19 cellular contexts compared by ENCODE assay signal in the genomic region with DNA sequence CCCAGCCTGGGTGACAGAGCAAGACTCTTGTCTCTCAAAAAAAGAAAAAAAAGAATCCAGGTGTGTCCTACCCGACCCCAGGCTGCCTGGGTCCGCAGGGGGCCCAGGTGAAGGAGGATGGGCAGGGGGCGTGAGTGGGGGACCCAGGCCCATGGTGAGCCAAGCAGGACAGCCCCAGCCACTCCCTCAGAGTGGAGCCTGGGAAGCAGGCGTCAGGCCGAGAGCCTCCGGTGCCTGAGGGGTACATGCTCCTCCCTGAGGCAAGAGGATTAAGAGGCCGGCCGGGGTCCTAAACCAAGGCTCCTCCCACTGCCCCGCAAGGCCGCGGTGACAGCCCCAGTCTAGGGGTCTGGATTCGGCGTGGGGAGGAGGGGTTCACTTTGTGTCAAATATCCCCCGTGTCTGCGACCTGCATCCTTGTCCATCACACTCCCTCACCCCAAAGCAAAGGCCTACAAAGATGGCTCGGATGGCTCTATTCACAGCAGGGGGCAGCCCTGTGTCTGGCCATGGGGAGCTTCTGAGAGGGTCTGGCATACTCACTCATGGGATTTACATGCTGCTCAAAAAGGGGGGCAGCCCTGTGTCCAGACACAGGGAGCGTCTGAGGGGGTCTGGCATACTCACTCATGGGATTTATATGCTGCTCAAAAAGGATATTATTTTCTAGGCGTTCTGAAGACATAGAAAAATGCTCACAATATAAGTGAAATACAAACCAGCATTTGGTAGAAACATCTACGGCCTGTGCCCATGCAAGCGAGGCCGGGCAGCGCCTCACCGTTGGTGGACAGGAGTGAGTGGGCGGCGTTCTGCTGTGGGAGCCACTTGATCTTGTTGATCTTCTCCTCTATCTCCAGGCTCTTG.
DNase-seq lines count a peak whose midpoint lies in the region; ATAC-seq, FAIRE-seq and TF ChIP-seq lines count a peak whose summit lies in the region.
"Had no signal": no experiment of that assay in that cellular context is flagged by ENCODE, and none has a peak within 500 bp of the region (broad histone marks: within the 10 kb centered on the region; RNA-seq: fewer than 3 reads in every experiment).

No MANE protein-coding gene starts in this region.

- H3K27ac ChIP-seq in right cardiac atrium (ENCODE audit: low read length) = no peak overlapping the region
- H3K27ac ChIP-seq: 22Rv1 had no signal

- DNase-seq in NCI-H82 (lab: John Stamatoyannopoulos, UW) (peak; percentile 41), NCI-H82 treated with DMSO at 0.1 percent for 48 hours (lab: John Stamatoyannopoulos, UW; ENCODE audit: unreplicated experiment) (no peak), NT2/D1 (ENCODE audit: low read depth, low spot score) (no peak), right cardiac atrium (peak in 2 of 3 donors; percentile 14 to 27), posterior vena cava (ENCODE audit: low spot score) (peak; percentile 42), D721Med (ENCODE audit: insufficient read length, low spot score) (no peak), ureter (ENCODE audit: low spot score) (no peak)
- DNase-seq: DMS 273 treated with DMSO at 0.1 percent for 48 hours, DND-41, IMR-90, NCI-H1417 treated with DMSO at 0.1 percent for 48 hours, NCI-H187 treated with DMSO at 0.1 percent for 48 hours, NCI-H226, NCI-H524 had no signal

- WGBS in right cardiac atrium = 50% methylated on average over 25 of the region's 25 CpGs

- no peak for TF ChIP-seq CTCF in D721Med (IDR thresholded peaks at IDR 0.05; ENCODE audit: insufficient read depth, missing control alignments)

- H3K9ac ChIP-seq in NT2/D1 (ENCODE audit: insufficient read length, low read depth) = peak overlapping the region; percentile 11

- H3K9me3 ChIP-seq in NT2/D1 (ENCODE audit: insufficient read depth, low read length) (no peaks in the 10 kb centered on the region), right cardiac atrium (ENCODE audit: control insufficient read depth, low read length) (no peaks in the 10 kb centered on the region)
- H3K9me3 ChIP-seq: HAP-1 had no signal

- FAIRE-seq in D721Med (lab: Jason Lieb, UNC) = no peak
- FAIRE-seq: G401.6, HTR-8/SVneo had no signal

- peaks cover 21% of the 10 kb centered on the region for H3K4me1 ChIP-seq in NT2/D1 (ENCODE audit: insufficient read depth, insufficient read length)
- no peaks in the 10 kb centered on the region for H3K4me1 ChIP-seq in right cardiac atrium (ENCODE audit: control insufficient read depth, insufficient read depth, low read length)
- H3K4me1 ChIP-seq: HAP-1 had no signal

- intact Hi-C loops in right cardiac atrium (cut with DNase I) = no loop called here
- intact Hi-C loops in posterior vena cava (cut with DNase I) = no loop called here

- no peaks in the 10 kb centered on the region for H3K36me3 ChIP-seq in NT2/D1 (ENCODE audit: insufficient read depth, insufficient read length, low read length)

- H3K4me3 ChIP-seq in NT2/D1 (ENCODE audit: insufficient read length, low read depth) (no peak overlapping the region), right cardiac atrium (ENCODE audit: low read length) (no peak overlapping the region)
- H3K4me3 ChIP-seq: HAP-1 had no signal

- no peaks in the 10 kb centered on the region for H3K27me3 ChIP-seq in NT2/D1 (ENCODE audit: insufficient read depth, insufficient read length)
- no peaks in the 10 kb centered on the region for H3K27me3 ChIP-seq in right cardiac atrium (ENCODE audit: control insufficient read depth, insufficient read depth)

- ATAC-seq in right cardiac atrium (no peak), HG03457 (IDR thresholded peaks at IDR 0.05; ENCODE audit: unreplicated experiment) (no peak)

Comparison
In these comparisons a context has a peak if more than half of its experiments do, and no peak if none do; other contexts are left out.
1. DNase-seq: peak in NCI-H82 (single experiment), right cardiac atrium (2 of 3) and posterior vena cava (single experiment); none in NCI-H82 treated with DMSO at 0.1 percent for 48 hours (single experiment), NT2/D1 (single experiment), D721Med (single experiment) and ureter (single experiment).